ENCODE assay signal across 12 cellular contexts in genomic region chr20:50655325-50655880, GRCh38. TPM values are rescaled to one million over a fixed set of nuclear protein-coding genes. Genes with fewer than 3 reads are reported as not detected.
DNase-seq lines count a peak whose midpoint lies in the region; ATAC-seq and TF ChIP-seq lines count a peak whose summit lies in the region.
"Had no signal": no experiment of that assay in that cellular context is flagged by ENCODE, and none has a peak within 500 bp of the region (broad histone marks: within the 10 kb centered on the region; RNA-seq: fewer than 3 reads in every experiment).

No MANE protein-coding gene starts in this region.

- H3K4me1 ChIP-seq in colonic mucosa (no peaks in the 10 kb centered on the region), lower lobe of right lung (peaks cover 6% of the 10 kb centered on the region), tibial nerve (peaks cover 0 to 29% (median 2%) of the 10 kb centered on the region in 4 donors)
- no peaks in the 10 kb centered on the region for H3K4me1 ChIP-seq in naive thymus-derived CD4-positive, alpha-beta T cell (ENCODE audit: control insufficient read depth in 2 of 2, insufficient read depth in 2 of 2, low read length in 2 of 2)

- peak; percentile 33 to 71 for ATAC-seq in lower lobe of right lung
- ATAC-seq in naive thymus-derived CD4-positive, alpha-beta T cell, result no peak

- H3K4me3 Mint-ChIP-seq in naive thymus-derived CD4-positive, alpha-beta T cell, result no peak overlapping the region
- H3K4me3 Mint-ChIP-seq: activated B cell treated with CpG ODN at 0.5 μM for 24 hours had no signal

- peak overlapping the region; percentile 63 for H3K27ac ChIP-seq in colonic mucosa
- H3K27ac ChIP-seq in lower lobe of right lung, result peak overlapping the region; percentile 58
- peak overlapping the region; percentile 28 to 87 (median 62) for H3K27ac ChIP-seq in tibial nerve
- H3K27ac ChIP-seq in naive thymus-derived CD4-positive, alpha-beta T cell (ENCODE audit: low read depth, low read length), result no peak overlapping the region
- H3K27ac ChIP-seq: neutrophil had no signal

- peaks cover 0 to 13% (median 0%) of the 10 kb centered on the region in 5 donors for H3K27me3 Mint-ChIP-seq in naive thymus-derived CD4-positive, alpha-beta T cell

- H3K4me3 ChIP-seq in colonic mucosa (no peak overlapping the region), lower lobe of right lung (no peak overlapping the region), tibial nerve (peak overlapping the region in 2 of 4 donors; percentile 14 to 17)
- no peak overlapping the region for H3K4me3 ChIP-seq in naive thymus-derived CD4-positive, alpha-beta T cell (ENCODE audit: low read length)

- WGBS in tibial nerve, 2 donors, result 31 to 35% methylated on average over 15 of the region's 15 CpGs

- intact Hi-C loops in colonic mucosa (cut with DNase I) (no loop called here), lower lobe of right lung (cut with DNase I) (no loop called here)
- intact Hi-C loops in naive thymus-derived CD4-positive, alpha-beta T cell (cut with micrococcal nuclease), result no loop called here

- no peak for TF ChIP-seq POLR2A in tibial nerve (IDR thresholded peaks at IDR 0.05)

- H3K27ac Mint-ChIP-seq in naive thymus-derived CD4-positive, alpha-beta T cell, result no peak overlapping the region
- H3K27ac Mint-ChIP-seq: activated B cell treated with CpG ODN at 0.5 μM for 24 hours had no signal

- H3K27me3 ChIP-seq in colonic mucosa (no peaks in the 10 kb centered on the region), lower lobe of right lung (ENCODE audit: low read depth) (no peaks in the 10 kb centered on the region), tibial nerve (no peaks in the 10 kb centered on the region)
- no peaks in the 10 kb centered on the region for H3K27me3 ChIP-seq in naive thymus-derived CD4-positive, alpha-beta T cell (ENCODE audit: control insufficient read depth in 2 of 2, insufficient read depth in 2 of 2, low read length in 2 of 2)
- H3K27me3 ChIP-seq: neutrophil had no signal

- no peaks in the 10 kb centered on the region for H3K36me3 Mint-ChIP-seq in naive thymus-derived CD4-positive, alpha-beta T cell

- no peak overlapping the region for H3K9ac ChIP-seq in colonic mucosa (ENCODE audit: low read depth in 2 of 2, low read length in 2 of 2)

- H3K4me1 Mint-ChIP-seq in naive thymus-derived CD4-positive, alpha-beta T cell, result peaks cover 0 to 1% (median 0%) of the 10 kb centered on the region in 7 donors
- H3K4me1 Mint-ChIP-seq: activated B cell treated with CpG ODN at 0.5 μM for 24 hours had no signal

- CTCF ChIA-PET in naive thymus-derived CD4-positive, alpha-beta T cell (lab: Charles Lee), result no interaction called here
- CTCF ChIA-PET in HEK293T (lab: Yijun Ruan, JAX), result no interaction called here

- H3K36me3 ChIP-seq in colonic mucosa (no peaks in the 10 kb centered on the region), lower lobe of right lung (no peaks in the 10 kb centered on the region), tibial nerve (no peaks in the 10 kb centered on the region)
- H3K36me3 ChIP-seq in naive thymus-derived CD4-positive, alpha-beta T cell (ENCODE audit: control insufficient read depth in 2 of 3, insufficient read depth in 3 of 3, low read length in 3 of 3), result no peaks in the 10 kb centered on the region
- H3K36me3 ChIP-seq: neutrophil had no signal

- H3K9me3 ChIP-seq in colonic mucosa, result no peaks in the 10 kb centered on the region
- H3K9me3 ChIP-seq in lower lobe of right lung, result no peaks in the 10 kb centered on the region
- no peaks in the 10 kb centered on the region for H3K9me3 ChIP-seq in tibial nerve
- no peaks in the 10 kb centered on the region for H3K9me3 ChIP-seq in naive thymus-derived CD4-positive, alpha-beta T cell (ENCODE audit: control insufficient read depth in 2 of 3, low read length in 3 of 3)
- H3K9me3 ChIP-seq: neutrophil had no signal

- peak; percentile 15 to 85 for TF ChIP-seq EP300 in tibial nerve (IDR thresholded peaks at IDR 0.05)

- DNase-seq in NCI-H1092 treated with DMSO at 0.1 percent for 48 hours (lab: John Stamatoyannopoulos, UW) (peak; percentile 44), colonic mucosa (peak; percentile 55), lower lobe of right lung (no peak), tibial nerve (ENCODE audit: low spot score in 2 of 2) (peak; percentile 55 to 76), HEK293T (ENCODE audit: extremely low spot score) (no peak), DMS53 treated with DMSO at 0.1 percent for 48 hours (lab: John Stamatoyannopoulos, UW; ENCODE audit: unreplicated experiment) (no peak), germinal center (ENCODE audit: low spot score) (no peak)
- no peak for DNase-seq in naive thymus-derived CD4-positive, alpha-beta T cell
- DNase-seq: activated B cell treated with CpG ODN at 0.5 μM for 24 hours, NCI-H2029 had no signal

- H3K9me3 Mint-ChIP-seq in naive thymus-derived CD4-positive, alpha-beta T cell, result peaks cover 0 to 1% (median 0%) of the 10 kb centered on the region in 11 donors
- H3K9me3 Mint-ChIP-seq: activated B cell treated with CpG ODN at 0.5 μM for 24 hours had no signal

- POLR2A ChIA-PET in naive thymus-derived CD4-positive, alpha-beta T cell (lab: Charles Lee), result no interaction called here
- POLR2A ChIA-PET in HEK293T (lab: Yijun Ruan, JAX), result no interaction called here

- TF ChIP-seq CTCF in colonic mucosa (IDR thresholded peaks at IDR 0.05), result no peak
- no peak for TF ChIP-seq CTCF in lower lobe of right lung (IDR thresholded peaks at IDR 0.05)
- TF ChIP-seq CTCF in tibial nerve (IDR thresholded peaks at IDR 0.05), result no peak

TF ChIP-seq in HEK293T, 16 proteins besides CTCF, POLR2A, EP300 and RAD21:
- TF ChIP-seq HDGF (IDR thresholded peaks at IDR 0.05; ENCODE audit: borderline replicate concordance), result no peak
- no peak for TF ChIP-seq ELF4 (IDR thresholded peaks at IDR 0.05)
- TF ChIP-seq SUZ12 (IDR thresholded peaks at IDR 0.05), result no peak
- TF ChIP-seq L3MBTL2 (conservative IDR thresholded peaks at IDR 0.05), result no peak
- TF ChIP-seq CTBP1 (IDR thresholded peaks at IDR 0.05; ENCODE audit: borderline replicate concordance), result no peak

RNA-seq across cellular contexts. Expression of gene RIPOR3, which starts 35.9 kb away (rescaled TPM):
- total RNA-seq in colonic mucosa (1 to 10 TPM; 1.9 to 2.9 TPM), lower lobe of right lung (11.0 TPM), tibial nerve (10 to 100 TPM; 24.5 to 73.0 (median 35.5) TPM)
- under 1 TPM in 2 of 5 experiments, not detected in 3; 0.27 to 0.32 TPM for total RNA-seq in naive thymus-derived CD4-positive, alpha-beta T cell
- polyA plus RNA-seq in naive thymus-derived CD4-positive, alpha-beta T cell, result 1 to 10 TPM; 1.3 to 1.7 TPM
- total RNA-seq: activated B cell treated with CpG ODN at 0.5 μM for 24 hours, dermis microvascular lymphatic vessel endothelial cell had no signal

Comparison
In these comparisons a context has a peak if more than half of its experiments do, and no peak if none do; other contexts are left out.
1. DNase-seq: peak in NCI-H1092 treated with DMSO at 0.1 percent for 48 hours (single experiment), colonic mucosa (single experiment) and tibial nerve (2 of 2); none in lower lobe of right lung (single experiment), naive thymus-derived CD4-positive, alpha-beta T cell (0 of 9), HEK293T (single experiment), DMS53 treated with DMSO at 0.1 percent for 48 hours (single experiment) and germinal center (single experiment).